In genomic region chr4:174427562-174428140, GRCh38 we compare ENCODE assay signal across 34 cellular contexts.
A peak's percentile ranks its signal among the peaks of the same experiment; 100 is the strongest.
DNase-seq lines count a peak whose midpoint lies in the region; ATAC-seq and TF ChIP-seq lines count a peak whose summit lies in the region.
"Had no signal": no experiment of that assay in that cellular context is flagged by ENCODE, and none has a peak within 500 bp of the region (broad histone marks: within the 10 kb centered on the region; RNA-seq: fewer than 3 reads in every experiment).

No MANE protein-coding gene starts in this region.

- H3K4me3 Mint-ChIP-seq in GM23338 (no peak overlapping the region), osteocyte (ENCODE audit: unreplicated experiment) (no peak overlapping the region)
- H3K4me3 Mint-ChIP-seq in activated T-helper 17 cell treated with anti-CD3 and anti-CD28 coated beads, Interleukin-2, amount 50 U/mL, for 72 hours: no peak overlapping the region
- H3K4me3 Mint-ChIP-seq: IgD-negative memory B cell; natural killer cell treated with Interleukin-12 subunit alpha and Interleukin-12 subunit beta and Interleukin-15 and Interleukin-18, amount 100 ng/mL, for 72 hours had no signal

- no peaks in the 10 kb centered on the region for H4K20me1 ChIP-seq in GM23338 (replicated peaks; ENCODE audit: insufficient read depth)

- H3K27me3 ChIP-seq in trophoblast cell (ENCODE audit: insufficient read depth, low read length) (no peaks in the 10 kb centered on the region), GM23338 (ENCODE audit: insufficient read depth) (no peaks in the 10 kb centered on the region)
- H3K27me3 ChIP-seq: cardiac muscle cell, heart left ventricle, SJCRH30 had no signal

- no peak for TF ChIP-seq CTCF in epithelial cell of esophagus (IDR thresholded peaks at IDR 0.05; ENCODE audit: insufficient read depth, low read depth, low read length, missing control alignments)
- no peak for TF ChIP-seq CTCF in GM23338 (conservative IDR thresholded peaks at IDR 0.05; ENCODE audit: low read depth in 2 of 2)
- no peak for TF ChIP-seq CTCF in osteocyte (IDR thresholded peaks at IDR 0.05)

- H3K4me2 ChIP-seq in trophoblast cell (ENCODE audit: low read length) (no peak overlapping the region), GM23338 (no peak overlapping the region)

- H3K27me3 Mint-ChIP-seq in GM23338 (ENCODE audit: insufficient read depth, low read depth, poor library complexity) (no peaks in the 10 kb centered on the region), osteocyte (ENCODE audit: unreplicated experiment) (peaks cover 10% of the 10 kb centered on the region)
- H3K27me3 Mint-ChIP-seq in activated T-helper 17 cell treated with anti-CD3 and anti-CD28 coated beads, Interleukin-2, amount 50 U/mL, for 72 hours: peaks cover 5% of the 10 kb centered on the region

- H2AFZ ChIP-seq in trophoblast cell (ENCODE audit: insufficient read depth, low read length, poor library complexity): no peak overlapping the region
- H2AFZ ChIP-seq in GM23338: no peak overlapping the region

- no peaks in the 10 kb centered on the region for H3K36me3 ChIP-seq in trophoblast cell (ENCODE audit: control insufficient read depth in 1 of 2, insufficient read depth in 2 of 2, low read length in 2 of 2)
- H3K36me3 ChIP-seq in GM23338 (ENCODE audit: insufficient read depth): no peaks in the 10 kb centered on the region
- H3K36me3 ChIP-seq: cardiac muscle cell, heart left ventricle, lower lobe of right lung, SJCRH30, WERI-Rb-1 had no signal

- no peaks in the 10 kb centered on the region for H3K79me2 ChIP-seq in trophoblast cell (ENCODE audit: control insufficient read depth, insufficient read depth, low read length, poor library complexity)
- no peaks in the 10 kb centered on the region for H3K79me2 ChIP-seq in GM23338 (replicated peaks; ENCODE audit: insufficient read depth)

- H3K23ac ChIP-seq in trophoblast cell (ENCODE audit: low read length): no peak overlapping the region

- no peak overlapping the region for H3K14ac ChIP-seq in trophoblast cell (ENCODE audit: low read length)

- H4K12ac ChIP-seq in trophoblast cell (ENCODE audit: low read depth, low read length): no peak overlapping the region

- H3K4me1 Mint-ChIP-seq in GM23338: no peaks in the 10 kb centered on the region
- peaks cover 7% of the 10 kb centered on the region for H3K4me1 Mint-ChIP-seq in osteocyte (ENCODE audit: unreplicated experiment)
- H3K4me1 Mint-ChIP-seq in activated T-helper 17 cell treated with anti-CD3 and anti-CD28 coated beads, Interleukin-2, amount 50 U/mL, for 72 hours: no peaks in the 10 kb centered on the region

- H3K4me3 ChIP-seq in epithelial cell of esophagus (ENCODE audit: low read length) (no peak overlapping the region), trophoblast cell (ENCODE audit: low read depth, low read length) (no peak overlapping the region), GM23338 (no peak overlapping the region)
- H3K4me3 ChIP-seq: cardiac muscle cell, coronary artery, heart left ventricle, lower lobe of right lung, SJCRH30 had no signal

- H3K9ac ChIP-seq in trophoblast cell (ENCODE audit: low read length): no peak overlapping the region

- no peak overlapping the region for H2AK5ac ChIP-seq in trophoblast cell (ENCODE audit: low read length)

- H4K91ac ChIP-seq in trophoblast cell (ENCODE audit: low read depth, low read length): no peak overlapping the region

- no CpG with 5 or more reads among the region's 4 CpGs for WGBS in trophoblast cell (ENCODE audit: extremely low coverage, insufficient coverage, insufficient read length)

- peaks cover 0 to 2% of the 10 kb centered on the region in 2 experiments for H3K4me1 ChIP-seq in trophoblast cell (ENCODE audit: control insufficient read depth in 1 of 2, insufficient read depth in 2 of 2, low read length in 2 of 2)
- no peaks in the 10 kb centered on the region for H3K4me1 ChIP-seq in GM23338 (ENCODE audit: insufficient read depth)
- H3K4me1 ChIP-seq: SJCRH30 had no signal

- H3K9me3 ChIP-seq in trophoblast cell (ENCODE audit: insufficient read depth, low read depth, low read length): no peaks in the 10 kb centered on the region
- H3K9me3 ChIP-seq: heart left ventricle, lower lobe of right lung, SJCRH30 had no signal

- H3K27ac ChIP-seq in trophoblast cell (ENCODE audit: low read depth, low read length) (no peak overlapping the region), GM23338 (ENCODE audit: low read depth) (no peak overlapping the region)
- H3K27ac ChIP-seq: cardiac muscle cell, coronary artery, epithelial cell of prostate, heart left ventricle, lower lobe of right lung, SJCRH30, WERI-Rb-1 had no signal

- no peaks in the 10 kb centered on the region for H3K79me1 ChIP-seq in trophoblast cell (ENCODE audit: low read length)

- no peak overlapping the region for H4K8ac ChIP-seq in trophoblast cell (ENCODE audit: low read depth, low read length)

- no peak overlapping the region for H3K4ac ChIP-seq in trophoblast cell (ENCODE audit: low read depth, low read length)

- no peak overlapping the region for H3K18ac ChIP-seq in trophoblast cell (ENCODE audit: low read length)

- peaks cover 4% of the 10 kb centered on the region; the same call in 1 of the 2 replicates for H3K9me2 ChIP-seq in GM23338 (ENCODE audit: insufficient read depth)

- H3F3A ChIP-seq in GM23338 (replicated peaks; ENCODE audit: low read depth): no peaks in the 10 kb centered on the region

- DNase-seq in LHCN-M2 (ENCODE audit: low read depth): peak; percentile 13
- DNase-seq in NOMO-1 treated with dmso at 0.1 percent for 144 hours (lab: John Stamatoyannopoulos, UW; ENCODE audit: unreplicated experiment): peak; percentile 62
- peak; percentile 73 for DNase-seq in epithelial cell of esophagus (ENCODE audit: low read depth)
- DNase-seq in trophoblast cell: peak; percentile 40 to 77
- no peak for DNase-seq in GM23338 (ENCODE audit: low spot score)
- DNase-seq in osteocyte (ENCODE audit: extremely low spot score, unreplicated experiment): no peak
- DNase-seq in DMS114 treated with DMSO at 0.1 percent for 48 hours (lab: John Stamatoyannopoulos, UW; ENCODE audit: unreplicated experiment): no peak
- DNase-seq: activated CD4-positive, alpha-beta T cell treated with anti-CD3 and anti-CD28 coated beads for 4 hours; activated effector memory CD4-positive, alpha-beta T cell treated with Interleukin-2 at 50 U/mL for 16 hours; activated T-cell treated with anti-CD3 and anti-CD28 coated beads for 4 hours; anterior cingulate cortex; C1 segment of cervical spinal cord; COR-L47; effector CD8-positive, alpha-beta T cell; foreskin fibroblast; heart left ventricle; lower lobe of right lung; NCI-H1417 treated with DMSO at 0.1 percent for 48 hours; NCI-H2081; NCI-H345; NCI-H69; SJCRH30; small intestine; stimulated activated naive CD4-positive, alpha-beta T cell treated with Interleukin-2 at 50 U/mL for 16 hours; T1000; WERI-Rb-1 had no signal

- no peak overlapping the region for H2BK120ac ChIP-seq in trophoblast cell (ENCODE audit: insufficient read depth, low read length, poor library complexity)

- H2BK5ac ChIP-seq in trophoblast cell (ENCODE audit: low read depth, low read length, poor library complexity): no peak overlapping the region

- ATAC-seq in GM23338: no peak
- no peak for ATAC-seq in activated T-helper 17 cell treated with anti-CD3 and anti-CD28 coated beads, Interleukin-2, amount 50 U/mL, for 72 hours (replicated peaks)
- ATAC-seq: activated naive CD4-positive, alpha-beta T cell treated with anti-CD3 and anti-CD28 coated beads, Interleukin-2, amount 50 U/mL, for 72 hours; HCT116; heart left ventricle; natural killer cell treated with Interleukin-12 subunit alpha and Interleukin-12 subunit beta and Interleukin-15 and Interleukin-18, amount 100 ng/mL, for 72 hours had no signal

- H2BK12ac ChIP-seq in trophoblast cell (ENCODE audit: low read length): no peak overlapping the region

- H3K27ac Mint-ChIP-seq in GM23338: no peak overlapping the region
- no peak overlapping the region for H3K27ac Mint-ChIP-seq in osteocyte (ENCODE audit: unreplicated experiment)
- no peak overlapping the region for H3K27ac Mint-ChIP-seq in activated T-helper 17 cell treated with anti-CD3 and anti-CD28 coated beads, Interleukin-2, amount 50 U/mL, for 72 hours
- H3K27ac Mint-ChIP-seq: activated naive CD4-positive, alpha-beta T cell treated with anti-CD3 and anti-CD28 coated beads, Interleukin-2, amount 50 U/mL, for 72 hours; IgD-negative memory B cell; natural killer cell treated with Interleukin-12 subunit alpha and Interleukin-12 subunit beta and Interleukin-15 and Interleukin-18, amount 100 ng/mL, for 72 hours had no signal

- H3K36me3 Mint-ChIP-seq in GM23338 (ENCODE audit: low read depth) (no peaks in the 10 kb centered on the region), osteocyte (ENCODE audit: unreplicated experiment) (no peaks in the 10 kb centered on the region)
- H3K36me3 Mint-ChIP-seq in activated T-helper 17 cell treated with anti-CD3 and anti-CD28 coated beads, Interleukin-2, amount 50 U/mL, for 72 hours (ENCODE audit: low read depth): no peaks in the 10 kb centered on the region
- H3K36me3 Mint-ChIP-seq: activated naive CD4-positive, alpha-beta T cell treated with anti-CD3 and anti-CD28 coated beads, Interleukin-2, amount 50 U/mL, for 72 hours; IgD-negative memory B cell; natural killer cell treated with Interleukin-12 subunit alpha and Interleukin-12 subunit beta and Interleukin-15 and Interleukin-18, amount 100 ng/mL, for 72 hours had no signal

- H3K9me3 Mint-ChIP-seq in GM23338: no peaks in the 10 kb centered on the region
- no peaks in the 10 kb centered on the region for H3K9me3 Mint-ChIP-seq in osteocyte (ENCODE audit: unreplicated experiment)
- no peaks in the 10 kb centered on the region for H3K9me3 Mint-ChIP-seq in activated T-helper 17 cell treated with anti-CD3 and anti-CD28 coated beads, Interleukin-2, amount 50 U/mL, for 72 hours
- H3K9me3 Mint-ChIP-seq: activated naive CD4-positive, alpha-beta T cell treated with anti-CD3 and anti-CD28 coated beads, Interleukin-2, amount 50 U/mL, for 72 hours; natural killer cell treated with Interleukin-12 subunit alpha and Interleukin-12 subunit beta and Interleukin-15 and Interleukin-18, amount 100 ng/mL, for 72 hours had no signal

TF ChIP-seq in GM23338, 12 proteins besides CTCF, POLR2A, EP300 and RAD21 (continues in another document):
- no peak for TF ChIP-seq STAT1 (IDR thresholded peaks at IDR 0.05; ENCODE audit: unreplicated experiment)
- no peak for TF ChIP-seq ZNF114 (CRISPR knock-in tag; IDR thresholded peaks at IDR 0.05)
- TF ChIP-seq ETS1 (IDR thresholded peaks at IDR 0.05): no peak
- no peak for TF ChIP-seq CREB1 (CRISPR knock-in tag; IDR thresholded peaks at IDR 0.05; ENCODE audit: low read depth)
- no peak for TF ChIP-seq EZH2 (IDR thresholded peaks at IDR 0.05; ENCODE audit: low read depth, unreplicated experiment)

Comparison
In these comparisons a context has a peak if more than half of its experiments do, and no peak if none do; other contexts are left out.
1. DNase-seq: peak in LHCN-M2 (single experiment), NOMO-1 treated with dmso at 0.1 percent for 144 hours (single experiment), epithelial cell of esophagus (single experiment) and trophoblast cell (2 of 2); none in GM23338 (single experiment), osteocyte (single experiment) and DMS114 treated with DMSO at 0.1 percent for 48 hours (single experiment).